Comparison of ENCODE assay signal across 1 cellular context in the genomic region with DNA sequence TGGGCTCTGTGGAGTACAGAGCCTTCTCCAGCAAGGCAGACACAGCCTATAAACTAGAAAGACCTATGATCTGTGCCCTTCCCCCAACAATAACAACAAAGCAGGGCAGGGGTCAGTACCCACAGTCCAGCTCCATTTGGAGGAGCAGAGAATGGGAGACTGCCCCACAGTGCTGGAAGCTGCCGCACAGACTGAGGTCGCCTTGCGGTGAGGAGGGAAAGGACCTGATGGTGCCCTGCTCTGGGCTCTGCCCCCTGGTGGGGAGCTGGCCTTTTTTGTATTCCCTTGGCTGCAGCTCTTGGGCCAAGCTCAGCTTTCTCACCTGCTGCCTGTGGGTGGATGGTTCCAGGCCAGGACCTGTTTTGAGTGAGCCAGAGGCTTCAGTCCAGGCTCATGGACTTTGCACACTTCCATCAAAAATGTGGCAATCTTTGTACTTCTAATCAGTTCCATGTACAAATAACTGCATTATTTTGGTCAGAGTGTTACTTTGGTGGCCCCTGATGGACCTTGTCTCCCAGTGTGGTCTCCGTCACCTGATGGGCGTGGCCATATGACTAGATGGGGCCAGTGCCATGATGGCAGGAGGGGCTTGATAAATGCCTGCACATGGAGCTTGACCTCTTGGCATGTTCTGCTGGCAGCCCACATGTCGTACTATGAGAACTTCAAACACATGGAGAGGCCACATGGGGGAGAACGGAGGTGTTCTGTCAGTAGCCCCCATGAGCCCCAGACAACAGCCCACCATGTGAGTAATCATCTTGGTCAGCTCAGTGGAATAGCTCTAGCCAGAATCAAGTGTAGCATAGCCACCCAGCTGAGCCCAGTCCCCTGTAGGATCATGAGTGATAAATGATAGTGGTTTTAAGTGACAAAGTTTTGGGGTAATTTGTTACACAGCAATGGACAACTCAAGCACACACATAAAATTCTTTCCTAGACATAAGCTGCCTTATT.
TF ChIP-seq lines count a peak whose summit lies in the region.

No MANE protein-coding gene starts in this region.

TF ChIP-seq in HepG2, 621 proteins besides CTCF, POLR2A, EP300 and RAD21 (continued from another document and continues in another):
- TF ChIP-seq, protein P1, sequence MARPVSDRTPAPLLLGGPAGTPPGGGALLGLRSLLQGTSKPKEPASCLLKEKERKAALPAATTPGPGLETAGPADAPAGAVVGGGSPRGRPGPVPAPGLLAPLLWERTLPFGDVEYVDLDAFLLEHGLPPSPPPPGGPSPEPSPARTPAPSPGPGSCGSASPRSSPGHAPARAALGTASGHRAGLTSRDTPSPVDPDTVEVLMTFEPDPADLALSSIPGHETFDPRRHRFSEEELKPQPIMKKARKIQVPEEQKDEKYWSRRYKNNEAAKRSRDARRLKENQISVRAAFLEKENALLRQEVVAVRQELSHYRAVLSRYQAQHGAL (CRISPR knock-in tag; IDR thresholded peaks at IDR 0.05; ENCODE audit: not compliant biosample characterization): peak; percentile 57
- TF ChIP-seq, protein P2, sequence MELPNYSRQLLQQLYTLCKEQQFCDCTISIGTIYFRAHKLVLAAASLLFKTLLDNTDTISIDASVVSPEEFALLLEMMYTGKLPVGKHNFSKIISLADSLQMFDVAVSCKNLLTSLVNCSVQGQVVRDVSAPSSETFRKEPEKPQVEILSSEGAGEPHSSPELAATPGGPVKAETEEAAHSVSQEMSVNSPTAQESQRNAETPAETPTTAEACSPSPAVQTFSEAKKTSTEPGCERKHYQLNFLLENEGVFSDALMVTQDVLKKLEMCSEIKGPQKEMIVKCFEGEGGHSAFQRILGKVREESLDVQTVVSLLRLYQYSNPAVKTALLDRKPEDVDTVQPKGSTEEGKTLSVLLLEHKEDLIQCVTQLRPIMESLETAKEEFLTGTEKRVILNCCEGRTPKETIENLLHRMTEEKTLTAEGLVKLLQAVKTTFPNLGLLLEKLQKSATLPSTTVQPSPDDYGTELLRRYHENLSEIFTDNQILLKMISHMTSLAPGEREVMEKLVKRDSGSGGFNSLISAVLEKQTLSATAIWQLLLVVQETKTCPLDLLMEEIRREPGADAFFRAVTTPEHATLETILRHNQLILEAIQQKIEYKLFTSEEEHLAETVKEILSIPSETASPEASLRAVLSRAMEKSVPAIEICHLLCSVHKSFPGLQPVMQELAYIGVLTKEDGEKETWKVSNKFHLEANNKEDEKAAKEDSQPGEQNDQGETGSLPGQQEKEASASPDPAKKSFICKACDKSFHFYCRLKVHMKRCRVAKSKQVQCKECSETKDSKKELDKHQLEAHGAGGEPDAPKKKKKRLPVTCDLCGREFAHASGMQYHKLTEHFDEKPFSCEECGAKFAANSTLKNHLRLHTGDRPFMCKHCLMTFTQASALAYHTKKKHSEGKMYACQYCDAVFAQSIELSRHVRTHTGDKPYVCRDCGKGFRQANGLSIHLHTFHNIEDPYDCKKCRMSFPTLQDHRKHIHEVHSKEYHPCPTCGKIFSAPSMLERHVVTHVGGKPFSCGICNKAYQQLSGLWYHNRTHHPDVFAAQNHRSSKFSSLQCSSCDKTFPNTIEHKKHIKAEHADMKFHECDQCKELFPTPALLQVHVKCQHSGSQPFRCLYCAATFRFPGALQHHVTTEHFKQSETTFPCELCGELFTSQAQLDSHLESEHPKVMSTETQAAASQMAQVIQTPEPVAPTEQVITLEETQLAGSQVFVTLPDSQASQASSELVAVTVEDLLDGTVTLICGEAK (IDR thresholded peaks at IDR 0.05): no peak
- TF ChIP-seq, protein P2 (CRISPR knock-in tag; IDR thresholded peaks at IDR 0.05): peak; percentile 59; the same call in 1 of the 2 replicates
- TF ChIP-seq, protein P3, sequence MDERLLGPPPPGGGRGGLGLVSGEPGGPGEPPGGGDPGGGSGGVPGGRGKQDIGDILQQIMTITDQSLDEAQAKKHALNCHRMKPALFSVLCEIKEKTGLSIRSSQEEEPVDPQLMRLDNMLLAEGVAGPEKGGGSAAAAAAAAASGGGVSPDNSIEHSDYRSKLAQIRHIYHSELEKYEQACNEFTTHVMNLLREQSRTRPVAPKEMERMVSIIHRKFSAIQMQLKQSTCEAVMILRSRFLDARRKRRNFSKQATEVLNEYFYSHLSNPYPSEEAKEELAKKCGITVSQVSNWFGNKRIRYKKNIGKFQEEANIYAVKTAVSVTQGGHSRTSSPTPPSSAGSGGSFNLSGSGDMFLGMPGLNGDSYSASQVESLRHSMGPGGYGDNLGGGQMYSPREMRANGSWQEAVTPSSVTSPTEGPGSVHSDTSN (CRISPR knock-in tag; IDR thresholded peaks at IDR 0.05): 0 out of 2 replicates have a peak, but pooled peaks have one; percentile 45
- TF ChIP-seq POLR2G (IDR thresholded peaks at IDR 0.05; ENCODE audit: low read depth, low read length) (peak; percentile 54), ZNF567 (CRISPR knock-in tag; IDR thresholded peaks at IDR 0.05; ENCODE audit: borderline replicate concordance) (peak; percentile 48; the same call in 1 of the 2 replicates), YEATS4 (CRISPR knock-in tag; IDR thresholded peaks at IDR 0.05; ENCODE audit: borderline replicate concordance) (peak; percentile 76), PHF8 (CRISPR knock-in tag; IDR thresholded peaks at IDR 0.05) (peak; percentile 36; the same call in 1 of the 2 replicates), ELF1 (CRISPR knock-in tag; IDR thresholded peaks at IDR 0.05) (no peak; the same call in 1 of the 2 replicates), RFXANK (CRISPR knock-in tag; IDR thresholded peaks at IDR 0.05) (no peak), ZNF260 (CRISPR knock-in tag; IDR thresholded peaks at IDR 0.05; ENCODE audit: borderline replicate concordance, low read depth) (no peak), FOXK1 (CRISPR knock-in tag; IDR thresholded peaks at IDR 0.05; ENCODE audit: borderline replicate concordance, low read depth) (no peak), REL (CRISPR knock-in tag; conservative IDR thresholded peaks at IDR 0.05) (no peak), ZNF484 (CRISPR knock-in tag; IDR thresholded peaks at IDR 0.05; ENCODE audit: borderline replicate concordance, low read depth) (no peak), GATA4 (IDR thresholded peaks at IDR 0.05; ENCODE audit: borderline replicate concordance, low read depth) (no peak), HDAC2 (CRISPR knock-in tag; IDR thresholded peaks at IDR 0.05) (peak; percentile 90)
- TF ChIP-seq, protein P4, sequence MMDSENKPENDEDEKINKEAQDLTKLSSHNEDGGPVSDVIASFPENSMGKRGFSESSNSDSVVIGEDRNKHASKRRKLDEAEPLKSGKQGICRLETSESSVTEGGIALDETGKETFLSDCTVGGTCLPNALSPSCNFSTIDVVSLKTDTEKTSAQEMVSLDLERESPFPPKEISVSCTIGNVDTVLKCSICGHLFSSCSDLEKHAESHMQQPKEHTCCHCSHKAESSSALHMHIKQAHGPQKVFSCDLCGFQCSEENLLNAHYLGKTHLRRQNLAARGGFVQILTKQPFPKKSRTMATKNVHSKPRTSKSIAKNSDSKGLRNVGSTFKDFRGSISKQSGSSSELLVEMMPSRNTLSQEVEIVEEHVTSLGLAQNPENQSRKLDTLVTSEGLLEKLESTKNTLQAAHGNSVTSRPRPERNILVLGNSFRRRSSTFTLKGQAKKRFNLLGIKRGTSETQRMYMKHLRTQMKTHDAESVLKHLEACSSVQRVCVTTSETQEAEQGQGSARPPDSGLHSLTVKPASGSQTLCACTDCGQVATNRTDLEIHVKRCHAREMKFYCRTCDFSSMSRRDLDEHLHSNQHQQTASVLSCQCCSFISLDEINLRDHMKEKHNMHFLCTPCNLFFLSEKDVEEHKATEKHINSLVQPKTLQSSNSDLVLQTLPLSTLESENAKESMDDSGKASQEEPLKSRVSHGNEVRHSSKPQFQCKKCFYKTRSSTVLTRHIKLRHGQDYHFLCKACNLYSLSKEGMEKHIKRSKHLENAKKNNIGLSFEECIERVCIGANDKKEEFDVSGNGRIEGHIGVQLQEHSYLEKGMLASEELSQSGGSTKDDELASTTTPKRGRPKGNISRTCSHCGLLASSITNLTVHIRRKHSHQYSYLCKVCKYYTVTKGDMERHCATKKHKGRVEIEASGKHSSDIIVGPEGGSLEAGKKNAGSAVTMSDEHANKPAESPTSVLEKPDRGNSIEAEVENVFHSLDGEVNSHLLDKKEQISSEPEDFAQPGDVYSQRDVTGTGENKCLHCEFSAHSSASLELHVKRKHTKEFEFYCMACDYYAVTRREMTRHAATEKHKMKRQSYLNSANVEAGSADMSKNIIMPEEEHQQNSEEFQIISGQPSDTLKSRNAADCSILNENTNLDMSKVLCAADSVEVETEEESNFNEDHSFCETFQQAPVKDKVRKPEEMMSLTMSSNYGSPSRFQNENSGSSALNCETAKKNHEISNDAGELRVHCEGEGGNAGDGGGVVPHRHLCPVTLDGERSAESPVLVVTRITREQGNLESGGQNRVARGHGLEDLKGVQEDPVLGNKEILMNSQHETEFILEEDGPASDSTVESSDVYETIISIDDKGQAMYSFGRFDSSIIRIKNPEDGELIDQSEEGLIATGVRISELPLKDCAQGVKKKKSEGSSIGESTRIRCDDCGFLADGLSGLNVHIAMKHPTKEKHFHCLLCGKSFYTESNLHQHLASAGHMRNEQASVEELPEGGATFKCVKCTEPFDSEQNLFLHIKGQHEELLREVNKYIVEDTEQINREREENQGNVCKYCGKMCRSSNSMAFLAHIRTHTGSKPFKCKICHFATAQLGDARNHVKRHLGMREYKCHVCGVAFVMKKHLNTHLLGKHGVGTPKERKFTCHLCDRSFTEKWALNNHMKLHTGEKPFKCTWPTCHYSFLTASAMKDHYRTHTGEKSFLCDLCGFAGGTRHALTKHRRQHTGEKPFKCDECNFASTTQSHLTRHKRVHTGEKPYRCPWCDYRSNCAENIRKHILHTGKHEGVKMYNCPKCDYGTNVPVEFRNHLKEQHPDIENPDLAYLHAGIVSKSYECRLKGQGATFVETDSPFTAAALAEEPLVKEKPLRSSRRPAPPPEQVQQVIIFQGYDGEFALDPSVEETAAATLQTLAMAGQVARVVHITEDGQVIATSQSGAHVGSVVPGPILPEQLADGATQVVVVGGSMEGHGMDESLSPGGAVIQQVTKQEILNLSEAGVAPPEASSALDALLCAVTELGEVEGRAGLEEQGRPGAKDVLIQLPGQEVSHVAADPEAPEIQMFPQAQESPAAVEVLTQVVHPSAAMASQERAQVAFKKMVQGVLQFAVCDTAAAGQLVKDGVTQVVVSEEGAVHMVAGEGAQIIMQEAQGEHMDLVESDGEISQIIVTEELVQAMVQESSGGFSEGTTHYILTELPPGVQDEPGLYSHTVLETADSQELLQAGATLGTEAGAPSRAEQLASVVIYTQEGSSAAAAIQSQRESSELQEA (CRISPR knock-in tag; IDR thresholded peaks at IDR 0.05; ENCODE audit: not compliant biosample characterization): no peak
- TF ChIP-seq, protein P5, sequence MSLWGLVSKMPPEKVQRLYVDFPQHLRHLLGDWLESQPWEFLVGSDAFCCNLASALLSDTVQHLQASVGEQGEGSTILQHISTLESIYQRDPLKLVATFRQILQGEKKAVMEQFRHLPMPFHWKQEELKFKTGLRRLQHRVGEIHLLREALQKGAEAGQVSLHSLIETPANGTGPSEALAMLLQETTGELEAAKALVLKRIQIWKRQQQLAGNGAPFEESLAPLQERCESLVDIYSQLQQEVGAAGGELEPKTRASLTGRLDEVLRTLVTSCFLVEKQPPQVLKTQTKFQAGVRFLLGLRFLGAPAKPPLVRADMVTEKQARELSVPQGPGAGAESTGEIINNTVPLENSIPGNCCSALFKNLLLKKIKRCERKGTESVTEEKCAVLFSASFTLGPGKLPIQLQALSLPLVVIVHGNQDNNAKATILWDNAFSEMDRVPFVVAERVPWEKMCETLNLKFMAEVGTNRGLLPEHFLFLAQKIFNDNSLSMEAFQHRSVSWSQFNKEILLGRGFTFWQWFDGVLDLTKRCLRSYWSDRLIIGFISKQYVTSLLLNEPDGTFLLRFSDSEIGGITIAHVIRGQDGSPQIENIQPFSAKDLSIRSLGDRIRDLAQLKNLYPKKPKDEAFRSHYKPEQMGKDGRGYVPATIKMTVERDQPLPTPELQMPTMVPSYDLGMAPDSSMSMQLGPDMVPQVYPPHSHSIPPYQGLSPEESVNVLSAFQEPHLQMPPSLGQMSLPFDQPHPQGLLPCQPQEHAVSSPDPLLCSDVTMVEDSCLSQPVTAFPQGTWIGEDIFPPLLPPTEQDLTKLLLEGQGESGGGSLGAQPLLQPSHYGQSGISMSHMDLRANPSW (CRISPR knock-in tag; IDR thresholded peaks at IDR 0.05; ENCODE audit: borderline replicate concordance): no peak
- TF ChIP-seq, protein P6, sequence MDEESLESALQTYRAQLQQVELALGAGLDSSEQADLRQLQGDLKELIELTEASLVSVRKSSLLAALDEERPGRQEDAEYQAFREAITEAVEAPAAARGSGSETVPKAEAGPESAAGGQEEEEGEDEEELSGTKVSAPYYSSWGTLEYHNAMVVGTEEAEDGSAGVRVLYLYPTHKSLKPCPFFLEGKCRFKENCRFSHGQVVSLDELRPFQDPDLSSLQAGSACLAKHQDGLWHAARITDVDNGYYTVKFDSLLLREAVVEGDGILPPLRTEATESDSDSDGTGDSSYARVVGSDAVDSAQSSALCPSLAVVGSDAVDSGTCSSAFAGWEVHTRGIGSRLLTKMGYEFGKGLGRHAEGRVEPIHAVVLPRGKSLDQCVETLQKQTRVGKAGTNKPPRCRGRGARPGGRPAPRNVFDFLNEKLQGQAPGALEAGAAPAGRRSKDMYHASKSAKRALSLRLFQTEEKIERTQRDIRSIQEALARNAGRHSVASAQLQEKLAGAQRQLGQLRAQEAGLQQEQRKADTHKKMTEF (CRISPR knock-in tag; IDR thresholded peaks at IDR 0.05): peak; percentile 85
